8 cellular contexts compared by ENCODE assay signal in genomic region chr22:38923463-38924196, GRCh38. TPM values are rescaled to one million over a fixed set of nuclear protein-coding genes. Genes with fewer than 3 reads are reported as not detected.
DNase-seq lines count a peak whose midpoint lies in the region; ATAC-seq and TF ChIP-seq lines count a peak whose summit lies in the region.

No MANE protein-coding gene starts in this region.

- TF ChIP-seq POLR2A in Peyer's patch (IDR thresholded peaks at IDR 0.05) = no peak

- peak in 3 of 6 experiments; percentile 19 to 22 (median 21) for TF ChIP-seq CTCF in Peyer's patch (IDR thresholded peaks at IDR 0.05)

- H3K36me3 ChIP-seq in Peyer's patch = no peaks in the 10 kb centered on the region
- H3K36me3 ChIP-seq in esophagus (ENCODE audit: control insufficient read depth in 2 of 2, insufficient read depth in 2 of 2, low read length in 1 of 2) = no peaks in the 10 kb centered on the region
- H3K36me3 ChIP-seq in muscle layer of duodenum (ENCODE audit: control insufficient read depth in 1 of 2, insufficient read depth in 2 of 2, low read length in 2 of 2) = no peaks in the 10 kb centered on the region

- H3K4me1 ChIP-seq in Peyer's patch = peaks cover 0 to 51% (median 4%) of the 10 kb centered on the region in 4 donors
- H3K4me1 ChIP-seq in esophagus (ENCODE audit: control insufficient read depth in 2 of 2, insufficient read depth in 2 of 2, low read length in 1 of 2) = peaks cover 0 to 6% of the 10 kb centered on the region in 2 donors
- peaks cover 22 to 26% of the 10 kb centered on the region in 2 donors for H3K4me1 ChIP-seq in muscle layer of duodenum (ENCODE audit: control insufficient read depth in 1 of 2, insufficient read depth in 2 of 2, low read length in 2 of 2)

- H3K4me3 ChIP-seq in Peyer's patch = peak overlapping the region in 1 of 4 donors; percentile 2
- no peak overlapping the region for H3K4me3 ChIP-seq in esophagus (ENCODE audit: low read depth in 1 of 2, low read length in 2 of 2)
- H3K4me3 ChIP-seq in muscle layer of duodenum (ENCODE audit: low read depth in 1 of 2, low read length in 2 of 2) = peak overlapping the region; percentile 13 to 51

- H3K27ac ChIP-seq in Peyer's patch (peak overlapping the region; percentile 44 to 89 (median 62)), esophagus (ENCODE audit: low read depth in 2 of 2, low read length in 1 of 2) (peak overlapping the region; percentile 80 to 83), muscle layer of duodenum (ENCODE audit: low read length) (peak overlapping the region; percentile 41)

- 18 to 20% methylated on average over 9 of the region's 9 CpGs for WGBS in esophagus, 2 donors

- peak; percentile 64 for DNase-seq in HK-2 (ENCODE audit: unreplicated experiment)
- peak in 2 of 3 donors; percentile 72 to 73 for DNase-seq in Peyer's patch
- no peak for DNase-seq in NCI-H1092 (lab: John Stamatoyannopoulos, UW)
- DNase-seq in islet precursor cell = no peak

- H3K27me3 ChIP-seq in Peyer's patch (no peaks in the 10 kb centered on the region), esophagus (ENCODE audit: control insufficient read depth in 1 of 2, insufficient read depth in 2 of 2, low read length in 2 of 2) (no peaks in the 10 kb centered on the region), muscle layer of duodenum (ENCODE audit: low read depth, low read length) (no peaks in the 10 kb centered on the region)

- H3K9me3 ChIP-seq in Peyer's patch (no peaks in the 10 kb centered on the region), esophagus (ENCODE audit: control insufficient read depth in 2 of 2, insufficient read depth in 1 of 2, low read depth in 1 of 2, low read length in 1 of 2) (no peaks in the 10 kb centered on the region), muscle layer of duodenum (ENCODE audit: control insufficient read depth in 1 of 2, low read length in 2 of 2) (no peaks in the 10 kb centered on the region)

- no peak for ATAC-seq in HG03354 (IDR thresholded peaks at IDR 0.05; ENCODE audit: poor library complexity, severe bottlenecking, unreplicated experiment)
- ATAC-seq in GM19397 (IDR thresholded peaks at IDR 0.05; ENCODE audit: unreplicated experiment) = no peak

RNA-seq across cellular contexts. Expression of gene APOBEC3A, which starts 33.8 kb away (rescaled TPM):
- total RNA-seq in Peyer's patch = 1 to 10 TPM in 1 of 4 donors, not detected in 3; 9.1 TPM
- 1 to 10 TPM; 2.5 to 5.6 TPM for polyA plus RNA-seq in esophagus

RNA-seq across cellular contexts. Expression of gene CBX6, which starts 51.6 kb away (rescaled TPM):
- total RNA-seq in Peyer's patch = 10 to 100 TPM in 2 of 4 donors, 1 to 10 TPM in 2; 7.0 to 35.5 (median 10.7) TPM
- polyA plus RNA-seq in esophagus = 1 to 10 TPM; 6.4 to 8.5 TPM

RNA-seq across cellular contexts. Expression of gene APOBEC3B, which starts 58.5 kb away (rescaled TPM):
- total RNA-seq in Peyer's patch = 1 to 10 TPM in 3 of 4 donors, not detected in 1; 1.1 to 2.7 (median 1.9) TPM
- 1 to 10 TPM; 3.4 to 4.6 TPM for polyA plus RNA-seq in esophagus

Comparison
In these comparisons a context has a peak if more than half of its experiments do, and no peak if none do; other contexts are left out.
1. DNase-seq: peak in HK-2 (single experiment) and Peyer's patch (2 of 3); none in NCI-H1092 (single experiment) and islet precursor cell (single experiment).
2. H3K4me3 ChIP-seq: peak in muscle layer of duodenum (2 of 2); none in esophagus (0 of 2).
3. Peak in every context shown above with its lines, with median percentiles within 50 percentile points of each other: H3K27ac ChIP-seq.